14 cellular contexts compared by ENCODE assay signal in genomic region chr13:31495336-31495735, GRCh38.
"Had no signal": no experiment of that assay in that cellular context is flagged by ENCODE, and none has a peak within 500 bp of the region (broad histone marks: within the 10 kb centered on the region; RNA-seq: fewer than 3 reads in every experiment).

No MANE protein-coding gene starts in this region.

- DNase-seq: effector memory CD8-positive, alpha-beta T cell; gastrocnemius medialis; islet precursor cell; mammary epithelial cell; mucosa of descending colon; naive thymus-derived CD8-positive, alpha-beta T cell; posterior cingulate gyrus; spleen; stimulated activated CD4-positive, alpha-beta T cell treated with anti-CD3 and anti-CD28 coated beads, Interleukin-15, amount 100 ng/mL, for 24 hours; stimulated activated CD4-positive, alpha-beta T cell treated with anti-CD3 and anti-CD28 coated beads, Interleukin-1b, Interleukin-23, amount 100 ng/mL, for 48 hours; stimulated activated CD4-positive, alpha-beta T cell treated with anti-CD3 and anti-CD28 coated beads, Interleukin-4, amount 100 ng/mL, for 24 hours; tibial artery; upper lobe of left lung; uterus had no signal
